ENCODE assay signal across 8 cellular contexts in genomic region chr2:61793389-61793836, GRCh38.
DNase-seq lines count a peak whose midpoint lies in the region; ATAC-seq and TF ChIP-seq lines count a peak whose summit lies in the region.

No MANE protein-coding gene starts in this region.

- peaks cover 2% of the 10 kb centered on the region for H3K36me3 Mint-ChIP-seq in T-helper 17 cell (ENCODE audit: low read depth)

- peak overlapping the region; percentile 79 for H3K4me3 Mint-ChIP-seq in T-helper 17 cell

- H3K27ac ChIP-seq in ascending aorta (no peak overlapping the region), spleen (no peak overlapping the region)

- no peaks in the 10 kb centered on the region for H3K27me3 ChIP-seq in ascending aorta
- H3K27me3 ChIP-seq in spleen (replicated peaks in 1 of 7), result no peaks in the 10 kb centered on the region

- H3K9me3 ChIP-seq in T-helper 17 cell (ENCODE audit: control insufficient read depth, low read length, poor library complexity, severe bottlenecking) (no peaks in the 10 kb centered on the region), ascending aorta (no peaks in the 10 kb centered on the region), spleen (no peaks in the 10 kb centered on the region)

- DNase-seq in AG20443 (ENCODE audit: low spot score) (peak; percentile 79), T-helper 17 cell (peak; percentile 40 to 68 (median 47)), ascending aorta (ENCODE audit: low spot score in 2 of 2) (peak in 1 of 2 donors; percentile 64), iPS DF 19.7 (ENCODE audit: low read depth, low spot score) (peak; percentile 60), spleen (peak; percentile 86), NCI-H1105 treated with DMSO at 0.1 percent for 48 hours (lab: John Stamatoyannopoulos, UW) (no peak)
- DNase-seq in Jurkat, Clone E6-1 (ENCODE audit: low read depth, low spot score), result peak; percentile 49

- H3K36me3 ChIP-seq in ascending aorta (no peaks in the 10 kb centered on the region), spleen (no peaks in the 10 kb centered on the region)

- TF ChIP-seq POLR2A in spleen (IDR thresholded peaks at IDR 0.05), result no peak

- H3K4me3 ChIP-seq in Jurkat, Clone E6-1 (ENCODE audit: low read length), result no peak overlapping the region
- peak overlapping the region in 1 of 2 donors; percentile 41 for H3K4me3 ChIP-seq in ascending aorta
- peak overlapping the region in 3 of 8 donors; percentile 18 to 53 (median 25) for H3K4me3 ChIP-seq in spleen

- 13 to 26% (median 19%) methylated on average over 18 to 20 of the region's 20 CpGs for WGBS in spleen, 5 donors

- peak overlapping the region; percentile 88 for H3K27ac Mint-ChIP-seq in T-helper 17 cell

- H3K27me3 Mint-ChIP-seq in T-helper 17 cell, result peaks cover 10% of the 10 kb centered on the region

- H3K4me1 Mint-ChIP-seq in T-helper 17 cell, result peaks cover 9% of the 10 kb centered on the region

- TF ChIP-seq CTCF in ascending aorta (IDR thresholded peaks at IDR 0.05) (peak; percentile 22 to 51 (median 23)), spleen (IDR thresholded peaks at IDR 0.05 in 8 of 11, conservative IDR thresholded peaks at IDR 0.05 in 3 of 11) (peak; percentile 41 to 82 (median 70))

- ATAC-seq in GM19351 (IDR thresholded peaks at IDR 0.05; ENCODE audit: unreplicated experiment), result peak; percentile 91
- peak; percentile 99 for ATAC-seq in T-helper 17 cell

- no peaks in the 10 kb centered on the region for H3K4me1 ChIP-seq in ascending aorta
- H3K4me1 ChIP-seq in spleen, result peaks cover 0 to 9% (median 6%) of the 10 kb centered on the region in 6 donors

- intact Hi-C loops in ascending aorta (cut with DNase I) (no loop called here), spleen (cut with DNase I; ENCODE audit: low total_unique reads) (no loop called here)
